ENCODE assay signal across 20 cellular contexts in the genomic region with DNA sequence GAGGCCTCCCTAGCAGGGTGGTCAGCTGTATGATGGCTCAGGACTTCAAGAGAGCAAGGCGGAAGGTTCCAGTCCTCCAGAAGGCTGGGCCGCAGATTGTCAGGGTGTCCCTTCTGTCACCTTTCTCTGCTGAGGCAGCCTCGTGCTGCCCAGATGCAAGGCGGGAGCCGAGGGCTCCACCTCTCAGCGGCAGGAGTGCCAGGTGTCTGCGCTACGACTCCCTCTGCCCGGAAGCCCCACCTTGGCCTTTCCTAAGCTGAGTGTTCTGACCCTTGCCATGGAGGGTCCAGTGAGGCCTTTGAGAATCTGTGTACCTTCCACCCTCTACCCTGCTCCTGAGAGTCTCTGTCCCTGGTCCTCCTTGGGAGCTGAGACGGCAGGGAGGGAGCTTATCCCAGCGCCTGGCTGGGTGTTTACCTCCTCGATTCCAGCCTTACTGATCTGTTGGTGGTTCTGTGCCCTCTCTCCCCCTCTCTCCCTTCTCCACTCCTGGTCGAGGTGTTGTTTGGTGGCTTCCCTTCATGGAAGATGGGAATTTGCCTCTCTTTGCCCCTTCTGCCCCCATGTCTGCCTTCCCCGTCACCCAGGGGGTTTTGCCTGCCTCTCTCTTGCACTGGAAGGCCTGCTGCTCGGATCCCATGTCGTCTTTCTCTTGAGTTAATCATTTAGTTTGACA. TPM values are rescaled to one million over a fixed set of nuclear protein-coding genes. Genes with fewer than 3 reads are reported as not detected.
A peak's percentile ranks its signal among the peaks of the same experiment; 100 is the strongest.
DNase-seq lines count a peak whose midpoint lies in the region; ATAC-seq and TF ChIP-seq lines count a peak whose summit lies in the region.
"Had no signal": no experiment of that assay in that cellular context is flagged by ENCODE, and none has a peak within 500 bp of the region (broad histone marks: within the 10 kb centered on the region; RNA-seq: fewer than 3 reads in every experiment).

No MANE protein-coding gene starts in this region.

- no peaks in the 10 kb centered on the region for H3K23me2 ChIP-seq in H9 (ENCODE audit: insufficient read length, low read depth, low read length, poor library complexity, severe bottlenecking)

- H4K8ac ChIP-seq in H9 (replicated peaks; ENCODE audit: insufficient read length, low read depth, low read length) (no peak overlapping the region), neuronal stem cell (ENCODE audit: low read depth, low read length) (no peak overlapping the region)

- H3K9ac ChIP-seq in BLaER1: no peak overlapping the region
- H3K9ac ChIP-seq in H9 (ENCODE audit: extremely low read depth, insufficient read length, low read length): no peak overlapping the region
- no peak overlapping the region for H3K9ac ChIP-seq in neuronal stem cell (ENCODE audit: low read depth, low read length, poor library complexity)
- H3K9ac ChIP-seq: KMS-11 had no signal

- H3K9me3 ChIP-seq in BLaER1 (no peaks in the 10 kb centered on the region), H9 (ENCODE audit: control insufficient read depth, low read depth, low read length) (no peaks in the 10 kb centered on the region), neuronal stem cell (replicated peaks in 1 of 2; ENCODE audit: control insufficient read depth in 2 of 2, insufficient read depth in 1 of 2, low read depth in 1 of 2, low read length in 2 of 2) (peaks cover 0 to 3% of the 10 kb centered on the region in 2 donors), esophagus muscularis mucosa (no peaks in the 10 kb centered on the region)
- H3K9me3 ChIP-seq: Caco-2 had no signal

- H4K20me1 ChIP-seq in BLaER1 (peaks cover 23% of the 10 kb centered on the region; the same call in 1 of the 2 replicates), H9 (ENCODE audit: control insufficient read depth, insufficient read depth, insufficient read length) (no peaks in the 10 kb centered on the region)

- no peak overlapping the region for H3K14ac ChIP-seq in H9 (ENCODE audit: insufficient read depth, low read length)
- peak overlapping the region; percentile 63 for H3K14ac ChIP-seq in neuronal stem cell (ENCODE audit: low read length)

- H3K4me2 ChIP-seq in BLaER1 (no peak overlapping the region), H9 (ENCODE audit: insufficient read depth, insufficient read length, low read length) (no peak overlapping the region), neuronal stem cell (ENCODE audit: insufficient read depth, low read length, poor library complexity, severe bottlenecking) (no peak overlapping the region)
- H3K4me2 ChIP-seq: KMS-11 had no signal

- H3K79me1 ChIP-seq in H9 (ENCODE audit: insufficient read depth, low read depth, low read length, poor library complexity, severe bottlenecking) (no peaks in the 10 kb centered on the region), neuronal stem cell (ENCODE audit: low read depth, low read length) (peaks cover 9% of the 10 kb centered on the region)

- H2BK20ac ChIP-seq in H9 (ENCODE audit: low read depth, low read length, poor library complexity, severe bottlenecking): no peak overlapping the region

- no peak for TF ChIP-seq CTCF in H9 (conservative IDR thresholded peaks at IDR 0.05)
- no peak for TF ChIP-seq CTCF in esophagus muscularis mucosa (IDR thresholded peaks at IDR 0.05)

- H3K27me3 Mint-ChIP-seq in H9 (ENCODE audit: low read depth): no peaks in the 10 kb centered on the region
- H3K27me3 Mint-ChIP-seq in effector memory CD8-positive, alpha-beta T cell: no peaks in the 10 kb centered on the region

- H3K4me3 Mint-ChIP-seq in H9: no peak overlapping the region
- no peak overlapping the region for H3K4me3 Mint-ChIP-seq in effector memory CD8-positive, alpha-beta T cell

- H3K36me3 ChIP-seq in BLaER1 (peaks cover 29% of the 10 kb centered on the region), neuronal stem cell (replicated peaks in 1 of 2; ENCODE audit: control insufficient read depth in 2 of 2, insufficient read depth in 2 of 2, low read length in 2 of 2) (peaks cover 11 to 35% of the 10 kb centered on the region in 2 donors), esophagus muscularis mucosa (peaks cover 0 to 14% (median 4%) of the 10 kb centered on the region in 4 donors)

- no peak overlapping the region for H3K56ac ChIP-seq in H9 (ENCODE audit: insufficient read length, low read depth, low read length)

- no peak overlapping the region for H3K4me3 ChIP-seq in BLaER1
- H3K4me3 ChIP-seq in neuronal stem cell (ENCODE audit: low read length in 2 of 2): no peak overlapping the region
- H3K4me3 ChIP-seq in esophagus muscularis mucosa: no peak overlapping the region

- H2BK15ac ChIP-seq in H9 (ENCODE audit: low read depth, low read length): no peak overlapping the region
- no peak overlapping the region for H2BK15ac ChIP-seq in neuronal stem cell (ENCODE audit: low read length)

- ATAC-seq in effector memory CD8-positive, alpha-beta T cell (replicated peaks): no peak
- ATAC-seq in esophagus mucosa: no peak
- no peak for ATAC-seq in GM21390 (IDR thresholded peaks at IDR 0.05; ENCODE audit: unreplicated experiment)
- ATAC-seq: PC-3 had no signal

- peak overlapping the region; percentile 48 to 90 (median 56); a peak in 6 of 7 replicates for H3K27ac Mint-ChIP-seq in H9
- H3K27ac Mint-ChIP-seq in effector memory CD8-positive, alpha-beta T cell: peak overlapping the region; percentile 46 to 63

- peaks cover 3 to 20% (median 12%) of the 10 kb centered on the region in 3 experiments; a peak in 5 of 7 replicates for H3K36me3 Mint-ChIP-seq in H9 (ENCODE audit: insufficient read depth in 1 of 3, low read depth in 3 of 3)
- H3K36me3 Mint-ChIP-seq in effector memory CD8-positive, alpha-beta T cell (ENCODE audit: insufficient read depth): peaks cover 2% of the 10 kb centered on the region

- H2BK12ac ChIP-seq in H9 (ENCODE audit: insufficient read length, low read depth, low read length) (no peak overlapping the region), neuronal stem cell (ENCODE audit: low read length) (no peak overlapping the region)

- no peak overlapping the region for H3K4ac ChIP-seq in H9 (ENCODE audit: low read depth, low read length)
- H3K4ac ChIP-seq in neuronal stem cell (ENCODE audit: low read length): no peak overlapping the region

- H3K4me1 ChIP-seq in BLaER1 (peaks cover 25% of the 10 kb centered on the region), H9 (ENCODE audit: insufficient read depth, low read length) (0 out of 2 replicates have a peak, but pooled peaks cover 1% of the 10 kb centered on the region), neuronal stem cell (ENCODE audit: control insufficient read depth in 2 of 2, insufficient read depth in 1 of 2, low read depth in 1 of 2, low read length in 2 of 2) (peaks cover 3 to 8% of the 10 kb centered on the region in 2 donors), esophagus muscularis mucosa (peaks cover 5 to 16% (median 13%) of the 10 kb centered on the region in 4 donors)

- intact Hi-C loops in esophagus muscularis mucosa (cut with DNase I): no loop called here

- WGBS in H9 (ENCODE audit: extremely low coverage, insufficient read length, low lambda C conversion rate): no CpG with 5 or more reads among the region's 16 CpGs
- no CpG with 5 or more reads among the region's 16 CpGs for WGBS in neuronal stem cell (ENCODE audit: extremely low coverage in 2 of 2, insufficient read length in 2 of 2, insufficient replicate concordance in 1 of 2), 2 donors
- 86% methylated on average over 14 of the region's 16 CpGs for WGBS in esophagus muscularis mucosa

- no peak overlapping the region for H2BK5ac ChIP-seq in H9 (ENCODE audit: insufficient read length, low read length)
- peak overlapping the region; percentile 93 for H2BK5ac ChIP-seq in neuronal stem cell (ENCODE audit: low read length)

- H4K91ac ChIP-seq in H9 (ENCODE audit: insufficient read length, low read depth, low read length) (no peak overlapping the region), neuronal stem cell (ENCODE audit: low read depth, low read length, poor library complexity) (no peak overlapping the region)

- no peak overlapping the region for H2BK120ac ChIP-seq in H9 (ENCODE audit: low read depth, low read length, poor library complexity, severe bottlenecking)
- no peak overlapping the region for H2BK120ac ChIP-seq in neuronal stem cell (ENCODE audit: low read depth, low read length)

- H2AK5ac ChIP-seq in H9 (ENCODE audit: insufficient read length, low read length): no peak overlapping the region
- peak overlapping the region; percentile 57 for H2AK5ac ChIP-seq in neuronal stem cell (ENCODE audit: low read depth, low read length)

- DNase-seq in H9: no peak
- DNase-seq in effector memory CD8-positive, alpha-beta T cell: no peak
- no peak for DNase-seq in neuronal stem cell (ENCODE audit: low spot score)
- no peak for DNase-seq in esophagus muscularis mucosa (ENCODE audit: extremely low spot score)
- no peak for DNase-seq in dedifferentiated amniotic fluid mesenchymal stem cell (ENCODE audit: extremely low spot score)
- DNase-seq: Caco-2, DMS153, H7, NCI-H1092, NCI-H510A treated with DMSO at 0.1 percent for 48 hours, NCI-H82, PC-3, Right ventricle myocardium superior had no signal

- TF ChIP-seq EP300 in esophagus muscularis mucosa (IDR thresholded peaks at IDR 0.05): no peak

- H2AFZ ChIP-seq in H9 (ENCODE audit: low read length) (no peak overlapping the region), neuronal stem cell (ENCODE audit: low read length) (no peak overlapping the region)

- H3K79me2 ChIP-seq in H9 (ENCODE audit: insufficient read depth, low read length): no peaks in the 10 kb centered on the region

- no peak overlapping the region for H4K5ac ChIP-seq in H9 (ENCODE audit: insufficient read length, low read depth, low read length)

- H3K4me1 Mint-ChIP-seq in H9: peaks cover 28 to 31% of the 10 kb centered on the region in 2 experiments
- H3K4me1 Mint-ChIP-seq in effector memory CD8-positive, alpha-beta T cell (ENCODE audit: low read depth in 2 of 2): peaks cover 3 to 5% of the 10 kb centered on the region in 2 donors

- H3K18ac ChIP-seq in H9 (ENCODE audit: insufficient read length, low read depth, low read length): no peak overlapping the region
- H3K18ac ChIP-seq in neuronal stem cell (ENCODE audit: low read length): peak overlapping the region; percentile 42

- H3K27me3 ChIP-seq in BLaER1: no peaks in the 10 kb centered on the region
- no peaks in the 10 kb centered on the region for H3K27me3 ChIP-seq in H9 (ENCODE audit: insufficient read depth, low read length)
- no peaks in the 10 kb centered on the region for H3K27me3 ChIP-seq in neuronal stem cell (ENCODE audit: control insufficient read depth in 3 of 3, insufficient read depth in 3 of 3, low read depth in 1 of 3, low read length in 3 of 3)
- no peaks in the 10 kb centered on the region for H3K27me3 ChIP-seq in esophagus muscularis mucosa

- TF ChIP-seq POLR2A in esophagus muscularis mucosa (IDR thresholded peaks at IDR 0.05; ENCODE audit: low read depth): no peak

- H3K9me3 Mint-ChIP-seq in H9: no peaks in the 10 kb centered on the region
- H3K9me3 Mint-ChIP-seq in effector memory CD8-positive, alpha-beta T cell: no peaks in the 10 kb centered on the region

- H3K23ac ChIP-seq in H9 (ENCODE audit: insufficient read length, low read depth, low read length) (no peak overlapping the region), neuronal stem cell (ENCODE audit: low read depth, low read length, poor library complexity) (no peak overlapping the region)

- H3K27ac ChIP-seq in BLaER1: peak overlapping the region; percentile 26; the same call in 1 of the 2 replicates
- H3K27ac ChIP-seq in H9 (ENCODE audit: insufficient read length, low read depth, low read length): no peak overlapping the region
- H3K27ac ChIP-seq in neuronal stem cell (replicated peaks; ENCODE audit: low read length): no peak overlapping the region
- no peak overlapping the region for H3K27ac ChIP-seq in esophagus muscularis mucosa (replicated peaks in 1 of 4)
- H3K27ac ChIP-seq: C4-2B, KMS-11 had no signal

- H3T11ph ChIP-seq in H9 (ENCODE audit: low read length): no peak overlapping the region

RNA-seq across cellular contexts. Expression of a gene that starts 2.2 kb away (rescaled TPM):
- total RNA-seq in H9 (2021) (0.09 TPM in 1 of 2 replicates, not detected in the other), esophagus muscularis mucosa (not detected), esophagus mucosa (133 TPM)
- 0.01 TPM for polyA plus RNA-seq in neuronal stem cell (2013, experiment 1 of 2)
- polyA plus RNA-seq in neuronal stem cell (2013, experiment 2 of 2): 0.01 TPM
- total RNA-seq: A673, H7, M059J, PC-3 had no signal

Comparison
In these comparisons a context has a peak if more than half of its experiments do, and no peak if none do; other contexts are left out.
1. RNA of a gene that starts 2.2 kb away (total RNA-seq): 133 TPM in esophagus mucosa (single experiment); 0.09 TPM in H9 and not detected in esophagus muscularis mucosa; every median in the first group is over 100 times any median in the second.